In the genomic region with DNA sequence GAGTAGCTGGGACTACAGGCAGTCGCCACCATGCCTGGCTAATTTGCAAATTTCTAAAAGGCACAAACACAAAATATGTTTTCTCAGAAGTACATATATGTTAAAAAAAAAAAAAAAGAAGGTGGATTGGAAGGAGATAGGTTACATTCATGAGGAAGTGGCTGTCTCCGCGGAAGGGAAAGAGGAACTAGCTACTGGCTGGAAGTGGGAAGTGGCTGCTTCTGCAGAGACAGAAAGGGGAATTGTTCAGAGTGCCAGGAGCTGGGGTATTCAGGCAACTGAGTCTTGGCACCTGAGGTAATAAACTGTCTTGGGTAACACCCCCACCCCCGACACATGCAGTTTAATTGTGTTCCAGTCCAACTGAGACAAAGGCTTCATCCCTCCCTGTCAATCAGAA, we compare ENCODE assay signal across 1 cellular context.
TF ChIP-seq lines count a peak whose summit lies in the region.

No MANE protein-coding gene starts in this region.

TF ChIP-seq in K562, 482 proteins besides CTCF, POLR2A, EP300 and RAD21 (continued from another document):
- TF ChIP-seq ETV6 (IDR thresholded peaks at IDR 0.05; ENCODE audit: borderline replicate concordance in 1 of 2, low read depth in 2 of 2, low read length in 1 of 2) (peak in 1 of 2 experiments; percentile 71; a peak in 1 of 4 replicates), ETV6 (CRISPR knock-in tag; IDR thresholded peaks at IDR 0.05; ENCODE audit: borderline replicate concordance) (no peak)
